Comparison of ENCODE assay signal across 17 cellular contexts in the genomic region with DNA sequence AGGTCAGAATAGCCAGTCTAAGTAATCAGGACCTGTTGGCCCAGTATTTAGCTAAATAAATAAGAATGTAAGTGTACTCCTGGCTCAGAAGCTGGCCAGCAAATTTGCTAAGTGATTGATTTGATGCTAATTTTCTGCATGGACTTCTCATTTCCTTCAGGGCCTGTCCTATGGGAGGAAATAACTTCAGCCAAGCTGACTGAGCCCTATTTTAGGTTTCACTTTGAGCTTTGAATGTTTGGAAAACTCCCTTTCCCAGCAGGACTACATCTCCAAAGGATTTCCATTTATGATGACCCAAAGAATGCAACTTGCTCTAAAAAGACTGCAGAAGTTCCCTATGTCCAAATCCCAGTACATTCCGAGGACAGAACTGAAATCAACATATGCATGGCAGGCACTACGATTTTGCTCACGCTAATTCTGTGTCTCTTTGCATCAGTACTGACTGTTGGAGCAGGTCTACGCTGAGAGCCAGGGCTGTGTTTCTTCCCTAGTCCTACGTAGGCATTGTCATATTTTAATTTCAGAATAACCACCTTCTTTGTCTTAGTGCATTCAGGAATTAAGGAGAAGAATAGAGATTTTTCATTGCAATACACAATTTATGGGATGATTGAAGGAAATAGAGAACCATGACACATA.
DNase-seq lines count a peak whose midpoint lies in the region; ATAC-seq and TF ChIP-seq lines count a peak whose summit lies in the region.
"Had no signal": no experiment of that assay in that cellular context is flagged by ENCODE, and none has a peak within 500 bp of the region (broad histone marks: within the 10 kb centered on the region; RNA-seq: fewer than 3 reads in every experiment).

No MANE protein-coding gene starts in this region.

- 0 out of 2 replicates have a peak overlapping the region, but pooled peaks have one; percentile 1 for H3K4me2 ChIP-seq in BLaER1

- no peaks in the 10 kb centered on the region for H3K36me3 ChIP-seq in BLaER1

- no peaks in the 10 kb centered on the region for H3K27me3 ChIP-seq in BLaER1

- H3K9me3 ChIP-seq in BLaER1, result no peaks in the 10 kb centered on the region

- H3K27ac Mint-ChIP-seq in nephron progenitor cell, result no peak overlapping the region
- H3K27ac Mint-ChIP-seq: stimulated activated naive CD8-positive, alpha-beta T cell treated with anti-CD3 and anti-CD28 coated beads, Interleukin-15, amount 100 ng/mL, for 72 hours; T-helper 17 cell had no signal

- intact Hi-C loops in left ventricle myocardium superior (cut with micrococcal nuclease) (no loop called here), sciatic nerve (cut with DNase I) (no loop called here)

- no peak overlapping the region for H3K27ac ChIP-seq in BLaER1
- H3K27ac ChIP-seq: HL-60 had no signal

- ATAC-seq in left ventricle myocardium superior (peak; percentile 68), sciatic nerve (peak; percentile 32), GM19324 (IDR thresholded peaks at IDR 0.05; ENCODE audit: low FRiP score, unreplicated experiment) (no peak)
- ATAC-seq: stimulated activated naive CD8-positive, alpha-beta T cell treated with anti-CD3 and anti-CD28 coated beads, Interleukin-15, amount 100 ng/mL, for 72 hours; T-helper 17 cell had no signal

- DNase-seq in choroid plexus epithelial cell (ENCODE audit: low read depth) (no peak), left ventricle myocardium superior (no peak), sciatic nerve (ENCODE audit: low spot score) (no peak), UCSD-AML1 (lab: John Stamatoyannopoulos, UW; ENCODE audit: unreplicated experiment) (no peak), nephron progenitor cell (no peak), NCI-H2171 treated with DMSO at 0.1 percent for 48 hours (lab: John Stamatoyannopoulos, UW) (no peak)
- DNase-seq: activated CD4-positive, CD25-positive, alpha-beta regulatory T cell treated with anti-CD3 and anti-CD28 coated beads, Interleukin-2, amount 50 U/mL, for 72 hours; activated effector memory CD4-positive, alpha-beta T cell treated with anti-CD3 and anti-CD28 coated beads, Interleukin-2, amount 50 U/mL, for 16 hours; KBM-7; NCI-H1092; NCI-H2107; NCI-H82; stimulated activated naive CD8-positive, alpha-beta T cell treated with anti-CD3 and anti-CD28 coated beads, Interleukin-15, amount 100 ng/mL, for 72 hours; T-helper 17 cell had no signal

- no peaks in the 10 kb centered on the region for H3K4me1 Mint-ChIP-seq in nephron progenitor cell
- H3K4me1 Mint-ChIP-seq: stimulated activated naive CD8-positive, alpha-beta T cell treated with anti-CD3 and anti-CD28 coated beads, Interleukin-15, amount 100 ng/mL, for 72 hours had no signal

- no peaks in the 10 kb centered on the region for H3K9me3 Mint-ChIP-seq in nephron progenitor cell
- H3K9me3 Mint-ChIP-seq: stimulated activated naive CD8-positive, alpha-beta T cell treated with anti-CD3 and anti-CD28 coated beads, Interleukin-15, amount 100 ng/mL, for 72 hours had no signal

- H3K4me3 Mint-ChIP-seq in nephron progenitor cell, result no peak overlapping the region
- H3K4me3 Mint-ChIP-seq: stimulated activated naive CD8-positive, alpha-beta T cell treated with anti-CD3 and anti-CD28 coated beads, Interleukin-15, amount 100 ng/mL, for 72 hours; T-helper 17 cell had no signal

- no peak overlapping the region for H3K9ac ChIP-seq in BLaER1

- H3K4me1 ChIP-seq in BLaER1, result 0 out of 2 replicates have a peak, but pooled peaks cover 4% of the 10 kb centered on the region

- no peak for TF ChIP-seq CTCF in choroid plexus epithelial cell (conservative IDR thresholded peaks at IDR 0.05; ENCODE audit: low read depth, low read length)
- no peak for TF ChIP-seq CTCF in nephron progenitor cell (IDR thresholded peaks at IDR 0.05)

- no peak overlapping the region for H3K4me3 ChIP-seq in BLaER1
- peak overlapping the region; percentile 41 for H3K4me3 ChIP-seq in choroid plexus epithelial cell (ENCODE audit: low read depth, low read length)

- no peaks in the 10 kb centered on the region for H4K20me1 ChIP-seq in BLaER1

- H3K27me3 Mint-ChIP-seq in nephron progenitor cell (ENCODE audit: low read depth, poor library complexity), result no peaks in the 10 kb centered on the region
- H3K27me3 Mint-ChIP-seq: stimulated activated naive CD8-positive, alpha-beta T cell treated with anti-CD3 and anti-CD28 coated beads, Interleukin-15, amount 100 ng/mL, for 72 hours; T-helper 17 cell had no signal

- H3K36me3 Mint-ChIP-seq in nephron progenitor cell (ENCODE audit: low read depth), result peaks cover 15% of the 10 kb centered on the region
